In the genomic region with DNA sequence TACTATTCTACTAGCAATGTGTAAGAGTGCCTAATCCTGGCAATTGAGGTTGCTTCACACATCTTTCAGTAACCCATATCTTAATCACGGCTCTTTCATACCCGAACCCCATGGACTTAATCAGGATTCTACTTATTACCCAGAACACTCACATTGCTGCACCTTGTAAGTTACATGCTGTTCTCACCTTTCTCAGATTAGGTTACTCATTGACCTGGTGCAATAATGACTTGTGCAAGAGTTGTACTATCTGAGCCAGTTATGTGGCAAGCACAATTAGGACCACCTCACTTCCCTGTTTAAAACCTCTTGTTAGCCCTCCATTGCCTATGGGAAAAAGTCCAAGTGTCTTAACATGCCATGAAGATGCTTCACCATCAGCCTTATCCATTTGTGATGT, we compare ENCODE assay signal across 18 cellular contexts.
DNase-seq lines count a peak whose midpoint lies in the region; ATAC-seq, FAIRE-seq and TF ChIP-seq lines count a peak whose summit lies in the region.
"Had no signal": no experiment of that assay in that cellular context is flagged by ENCODE, and none has a peak within 500 bp of the region (broad histone marks: within the 10 kb centered on the region; RNA-seq: fewer than 3 reads in every experiment).

No MANE protein-coding gene starts in this region.

- no peak for TF ChIP-seq CTCF in keratinocyte (optimal IDR thresholded peaks at IDR 0.05 in 1 of 3, IDR thresholded peaks at IDR 0.05 in 1 of 3, conservative IDR thresholded peaks at IDR 0.05 in 1 of 3; ENCODE audit: extremely low read depth in 1 of 3, insufficient read depth in 2 of 3, low read length in 3 of 3)

- H3K4me2 ChIP-seq in GM23248 (ENCODE audit: unreplicated experiment) (no peak overlapping the region), keratinocyte (ENCODE audit: control insufficient read depth, extremely low read depth, insufficient read depth, low read depth, low read length) (no peak overlapping the region)

- H3F3A ChIP-seq in GM23248 (ENCODE audit: insufficient read depth): 0 out of 2 replicates have a peak, but pooled peaks cover 6% of the 10 kb centered on the region

- H2AFZ ChIP-seq in GM23248: no peak overlapping the region
- H2AFZ ChIP-seq in keratinocyte (ENCODE audit: control insufficient read depth, low read length): no peak overlapping the region

- H3K36me3 ChIP-seq in GM23248 (ENCODE audit: low read depth): no peaks in the 10 kb centered on the region
- H3K36me3 ChIP-seq in keratinocyte (ENCODE audit: control insufficient read depth in 2 of 2, extremely low read depth in 1 of 2, insufficient read depth in 2 of 2, low read length in 2 of 2): no peaks in the 10 kb centered on the region
- H3K36me3 ChIP-seq in small intestine (ENCODE audit: control insufficient read depth in 2 of 2, insufficient read depth in 2 of 2, low read length in 2 of 2): no peaks in the 10 kb centered on the region

- H3K79me2 ChIP-seq in GM23248 (ENCODE audit: insufficient read depth): no peaks in the 10 kb centered on the region
- H3K79me2 ChIP-seq in keratinocyte (ENCODE audit: control insufficient read depth, insufficient read depth, low read length): no peaks in the 10 kb centered on the region

- H3K4me3 ChIP-seq in GM23248 (no peak overlapping the region), keratinocyte (ENCODE audit: control insufficient read depth in 2 of 3, extremely low read depth in 1 of 3, insufficient read depth in 2 of 3, low read depth in 1 of 3, low read length in 3 of 3) (no peak overlapping the region), small intestine (ENCODE audit: low read depth in 1 of 2, low read length in 2 of 2) (no peak overlapping the region)

- H3K9me2 ChIP-seq in GM23248 (ENCODE audit: insufficient read depth): no peaks in the 10 kb centered on the region

- H3K9me1 ChIP-seq in keratinocyte (ENCODE audit: control insufficient read depth, extremely low read depth, insufficient read depth, low read length): no peaks in the 10 kb centered on the region

- dilution Hi-C loops in keratinocyte (cut with MboI; ENCODE audit: extremely low pct_ligation_motif_present, low sequenced_read_pairs): no loop called here

- H3K27ac ChIP-seq in GM23248: no peak overlapping the region
- H3K27ac ChIP-seq in keratinocyte (ENCODE audit: control insufficient read depth, insufficient read depth, low read length): no peak overlapping the region
- no peak overlapping the region for H3K27ac ChIP-seq in small intestine (ENCODE audit: low read depth in 1 of 2, low read length in 1 of 2)

- DNase-seq in GM23248: peak; percentile 8
- DNase-seq in amniotic epithelial cell (ENCODE audit: low read depth): peak; percentile 38
- no peak for DNase-seq in keratinocyte (ENCODE audit: low read depth, low spot score)
- DNase-seq in small intestine: peak; percentile 18
- DNase-seq in HT-29 (ENCODE audit: low spot score): no peak
- DNase-seq in AG20443 (ENCODE audit: low spot score): no peak
- DNase-seq: EL, GF-D8, NCI-H1048, NCI-H1417 treated with DMSO at 0.1 percent for 48 hours, NCI-H187 treated with DMSO at 0.1 percent for 48 hours, NCI-H2227 treated with DMSO at 0.1 percent for 48 hours, NCI-H510A treated with DMSO at 0.1 percent for 48 hours, NCI-H748 treated with DMSO at 0.1 percent for 48 hours had no signal

- no peaks in the 10 kb centered on the region for H4K20me1 ChIP-seq in GM23248 (ENCODE audit: insufficient read depth)
- no peaks in the 10 kb centered on the region for H4K20me1 ChIP-seq in keratinocyte (ENCODE audit: control insufficient read depth, extremely low read depth, insufficient read depth, low read length)

- H3K4me1 ChIP-seq in GM23248 (ENCODE audit: insufficient read depth) (peaks cover 5% of the 10 kb centered on the region), keratinocyte (ENCODE audit: control insufficient read depth, extremely low read depth, insufficient read depth, low read length) (no peaks in the 10 kb centered on the region), small intestine (ENCODE audit: control insufficient read depth in 2 of 2, insufficient read depth in 1 of 2, low read depth in 1 of 2, low read length in 1 of 2) (no peaks in the 10 kb centered on the region)

- H3K9ac ChIP-seq in GM23248 (no peak overlapping the region), keratinocyte (ENCODE audit: control insufficient read depth, extremely low read depth, insufficient read depth, low read length) (no peak overlapping the region)

- 86 to 93% methylated on average over 2 of the region's 2 CpGs for WGBS in GM23248 (ENCODE audit: low coverage in 1 of 2, low lambda C conversion rate in 2 of 2, missing lambda C conversion rate in 2 of 2), 2 experiments
- WGBS in small intestine, 3 donors: 18 to 66% (median 41%) methylated on average over 2 of the region's 2 CpGs

- H3K27me3 ChIP-seq in GM23248 (replicated peaks; ENCODE audit: insufficient read depth) (no peaks in the 10 kb centered on the region), keratinocyte (ENCODE audit: control insufficient read depth, extremely low read depth, insufficient read depth, low read length) (no peaks in the 10 kb centered on the region), small intestine (ENCODE audit: control insufficient read depth in 2 of 2, insufficient read depth in 2 of 2, low read length in 2 of 2) (no peaks in the 10 kb centered on the region)

- ATAC-seq in activated CD4-positive, CD25-positive, alpha-beta regulatory T cell treated with anti-CD3 and anti-CD28 coated beads, Interleukin-2, amount 50 U/mL, for 24 hours: no peak
- ATAC-seq: Right ventricle myocardium inferior had no signal

- FAIRE-seq in keratinocyte (lab: Jason Lieb, UNC) (peak; percentile 23), small intestine (lab: Jason Lieb, UNC) (no peak)
- FAIRE-seq: D721Med, H1 had no signal

- H3K9me3 ChIP-seq in GM23248 (ENCODE audit: low read depth): no peaks in the 10 kb centered on the region
- H3K9me3 ChIP-seq in keratinocyte (ENCODE audit: control insufficient read depth, low read depth, low read length): no peaks in the 10 kb centered on the region
- H3K9me3 ChIP-seq in small intestine (ENCODE audit: control insufficient read depth, low read depth): no peaks in the 10 kb centered on the region

- in situ Hi-C loops in GM23248 (cut with MboI): no loop called here

Comparison
In these comparisons a context has a peak if more than half of its experiments do, and no peak if none do; other contexts are left out.
1. DNase-seq: peak in GM23248 (single experiment), amniotic epithelial cell (single experiment) and small intestine (single experiment); none in keratinocyte (single experiment), HT-29 (single experiment) and AG20443 (single experiment).